ENCODE assay signal across 9 cellular contexts in the genomic region with DNA sequence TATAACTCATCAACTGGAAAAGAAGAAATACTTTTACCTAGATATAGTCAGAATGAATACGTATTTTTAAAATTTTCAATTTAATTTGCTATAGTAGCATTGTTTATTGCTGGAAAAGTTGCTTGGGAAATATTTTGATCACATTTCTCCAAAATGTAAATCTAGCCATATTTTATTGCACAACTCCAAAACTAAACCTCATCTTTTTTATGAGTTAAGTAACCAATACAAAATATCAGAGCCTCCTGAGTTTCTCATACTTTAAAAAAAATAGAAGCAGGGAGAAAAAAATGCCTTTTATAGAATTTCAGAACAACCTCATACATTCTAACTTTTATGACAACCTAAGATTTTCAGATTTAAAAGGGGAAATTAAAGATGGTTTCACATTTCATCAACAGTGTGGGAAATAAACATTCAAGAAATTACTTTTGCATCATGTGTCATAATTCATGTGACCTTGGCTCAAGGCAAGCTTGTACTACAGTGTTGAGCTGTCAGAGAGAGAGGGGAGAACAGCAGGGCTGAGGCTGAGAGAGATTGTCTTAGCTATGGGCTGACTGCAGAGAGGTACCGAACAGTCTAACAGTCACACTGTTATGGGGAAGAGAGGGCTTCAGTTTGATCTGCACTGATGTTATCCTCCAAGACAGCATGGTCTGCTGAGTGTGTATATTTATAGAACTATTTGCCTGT.
A peak's percentile ranks its signal among the peaks of the same experiment; 100 is the strongest.
DNase-seq lines count a peak whose midpoint lies in the region; ATAC-seq lines count a peak whose summit lies in the region.
"Had no signal": no experiment of that assay in that cellular context is flagged by ENCODE, and none has a peak within 500 bp of the region (broad histone marks: within the 10 kb centered on the region; RNA-seq: fewer than 3 reads in every experiment).

No MANE protein-coding gene starts in this region.

- peaks cover 0 to 22% (median 6%) of the 10 kb centered on the region in 5 donors for H3K27me3 Mint-ChIP-seq in naive thymus-derived CD8-positive, alpha-beta T cell

- POLR2A ChIA-PET in naive thymus-derived CD8-positive, alpha-beta T cell (lab: Charles Lee), result no interaction called here

- H3K36me3 Mint-ChIP-seq in naive thymus-derived CD8-positive, alpha-beta T cell, result no peaks in the 10 kb centered on the region

- DNase-seq in AG20443 (ENCODE audit: low spot score), result peak; percentile 23
- peak; percentile 35 for DNase-seq in foreskin melanocyte
- no peak for DNase-seq in activated CD4-positive, CD25-positive, alpha-beta regulatory T cell treated with anti-CD3 and anti-CD28 coated beads, Interleukin-2, amount 50 U/mL, for 72 hours
- no peak for DNase-seq in dermis blood vessel endothelial cell
- DNase-seq in GOT3 (lab: John Stamatoyannopoulos, UW), result no peak
- no peak for DNase-seq in naive thymus-derived CD8-positive, alpha-beta T cell
- DNase-seq: NCI-H524 treated with DMSO at 0.1 percent for 48 hours had no signal

- ATAC-seq in GM21367 (IDR thresholded peaks at IDR 0.05; ENCODE audit: unreplicated experiment) (peak; percentile 53), HG03469 (IDR thresholded peaks at IDR 0.05; ENCODE audit: unreplicated experiment) (peak; percentile 45)
- no peak for ATAC-seq in naive thymus-derived CD8-positive, alpha-beta T cell

- no peak overlapping the region for H3K4me3 Mint-ChIP-seq in naive thymus-derived CD8-positive, alpha-beta T cell

- H3K27ac Mint-ChIP-seq in naive thymus-derived CD8-positive, alpha-beta T cell, result no peak overlapping the region

- H3K4me1 Mint-ChIP-seq in naive thymus-derived CD8-positive, alpha-beta T cell, result no peaks in the 10 kb centered on the region

- H3K9me3 Mint-ChIP-seq in naive thymus-derived CD8-positive, alpha-beta T cell, result peaks cover 0 to 3% (median 0%) of the 10 kb centered on the region in 9 donors

Comparison
In these comparisons a context has a peak if more than half of its experiments do, and no peak if none do; other contexts are left out.
1. DNase-seq: peak in AG20443 (single experiment) and foreskin melanocyte (single experiment); none in activated CD4-positive, CD25-positive, alpha-beta regulatory T cell treated with anti-CD3 and anti-CD28 coated beads, Interleukin-2, amount 50 U/mL, for 72 hours (single experiment), dermis blood vessel endothelial cell (single experiment), GOT3 (single experiment) and naive thymus-derived CD8-positive, alpha-beta T cell (0 of 10).
2. ATAC-seq: peak in GM21367 (single experiment) and HG03469 (single experiment); none in naive thymus-derived CD8-positive, alpha-beta T cell (0 of 2).